Comparison of ENCODE assay signal across 14 cellular contexts in genomic region chrX:41095174-41095573, GRCh38. TPM values are rescaled to one million over a fixed set of nuclear protein-coding genes. Genes with fewer than 3 reads are reported as not detected.
A peak's percentile ranks its signal among the peaks of the same experiment; 100 is the strongest.
DNase-seq lines count a peak whose midpoint lies in the region; ATAC-seq, FAIRE-seq and TF ChIP-seq lines count a peak whose summit lies in the region.
"Had no signal": no experiment of that assay in that cellular context is flagged by ENCODE, and none has a peak within 500 bp of the region (broad histone marks: within the 10 kb centered on the region; RNA-seq: fewer than 3 reads in every experiment).

No MANE protein-coding gene starts in this region.

- BruUV-seq in GM12878 (replicated peaks; lab: Mats Ljungman, UMichigan) = no TSS peak

- H3K9me3 ChIP-seq in CD4-positive, alpha-beta T cell (ENCODE audit: control insufficient read depth, low read length) = no peaks in the 10 kb centered on the region
- no peaks in the 10 kb centered on the region for H3K9me3 ChIP-seq in HEK293 (ENCODE audit: control insufficient read depth, insufficient read depth, low read depth, low read length)
- H3K9me3 ChIP-seq in GM12878 (replicated peaks; ENCODE audit: control insufficient read depth, insufficient read depth, low read length) = no peaks in the 10 kb centered on the region

- H3K9ac ChIP-seq in GM12878 (ENCODE audit: control insufficient read depth, insufficient read depth, low read length) = no peak overlapping the region
- H3K9ac ChIP-seq: KMS-11 had no signal

- no peaks in the 10 kb centered on the region for H3K27me3 Mint-ChIP-seq in CD4-positive, alpha-beta T cell
- no peaks in the 10 kb centered on the region for H3K27me3 Mint-ChIP-seq in naive thymus-derived CD8-positive, alpha-beta T cell
- no peaks in the 10 kb centered on the region for H3K27me3 Mint-ChIP-seq in activated CD8-positive, alpha-beta memory T cell treated with anti-CD3 and anti-CD28 coated beads, Interleukin-2, amount 10 ng/mL, durations not matched to agents 7 days and 5 days

- RAD21 ChIA-PET in GM12878 (lab: Charles Lee; ENCODE audit: unreplicated experiment) = interaction anchor here (1.2 to 2.1 kb wide), 2 partner anchors 12 to 20 kb away, joined by 3 to 5 read pairs; no protein-coding TSS in a partner anchor

- no peak for TF ChIP-seq POLR2A in GM12878 (IDR thresholded peaks at IDR 0.05; ENCODE audit: low read depth, low read length)

- no peak overlapping the region for H2AFZ ChIP-seq in GM12878 (ENCODE audit: control insufficient read depth, low read depth, low read length)

- intact Hi-C loops in CD4-positive, alpha-beta T cell (cut with DNase I, micrococcal nuclease) = no loop called here
- intact Hi-C loops in GM12878 (cut with micrococcal nuclease; ENCODE audit: unreplicated experiment) = no loop called here

- 0 out of 2 replicates have a peak, but pooled peaks cover 4% of the 10 kb centered on the region for H4K20me1 ChIP-seq in GM12878 (ENCODE audit: control insufficient read depth, insufficient read depth)

- H3K27me3 ChIP-seq in CD4-positive, alpha-beta T cell (ENCODE audit: control insufficient read depth, insufficient read depth, low read length) = no peaks in the 10 kb centered on the region
- H3K27me3 ChIP-seq in GM12878 (replicated peaks in 1 of 2; ENCODE audit: control insufficient read depth in 2 of 2, insufficient read depth in 2 of 2, low read length in 1 of 2) = no peaks in the 10 kb centered on the region

- TF ChIP-seq EP300 in GM12878 (IDR thresholded peaks at IDR 0.05; ENCODE audit: borderline replicate concordance in 1 of 2, control insufficient read depth in 1 of 2, low read depth in 2 of 2, low read length in 2 of 2) = no peak

- H3K9me3 Mint-ChIP-seq in CD4-positive, alpha-beta T cell = no peaks in the 10 kb centered on the region
- H3K9me3 Mint-ChIP-seq in naive thymus-derived CD8-positive, alpha-beta T cell = no peaks in the 10 kb centered on the region
- H3K9me3 Mint-ChIP-seq in activated CD8-positive, alpha-beta memory T cell treated with anti-CD3 and anti-CD28 coated beads, Interleukin-2, amount 10 ng/mL, durations not matched to agents 7 days and 5 days (ENCODE audit: low read depth) = no peaks in the 10 kb centered on the region

- no peak overlapping the region for H3K27ac ChIP-seq in CD4-positive, alpha-beta T cell (ENCODE audit: low read depth, low read length)
- no peak overlapping the region for H3K27ac ChIP-seq in HEK293 (ENCODE audit: extremely low read depth, low read depth, low read length)
- H3K27ac ChIP-seq in GM12878 (ENCODE audit: control insufficient read depth, insufficient read depth) = no peak overlapping the region
- H3K27ac ChIP-seq: KMS-11 had no signal

- CTCF ChIA-PET in CD4-positive, alpha-beta T cell (lab: Charles Lee) = interaction anchor here (1.2 kb wide), 1 partner anchor 10 kb away, joined by 3 read pairs; no protein-coding TSS in a partner anchor
- CTCF ChIA-PET in HEK293 (lab: Yijun Ruan, JAX) = interaction anchor here (1.3 to 2.0 kb wide), 3 partner anchors 9 to 444 kb away, joined by 4 to 9 read pairs (median 6); no protein-coding TSS in a partner anchor
- CTCF ChIA-PET in GM12878 (lab: Yijun Ruan, JAX) = interaction anchor here (2.6 kb wide), 1 partner anchor 20 kb away, joined by 14 read pairs; no protein-coding TSS in a partner anchor
- CTCF ChIA-PET in activated CD8-positive, alpha-beta memory T cell treated with anti-CD3 and anti-CD28 coated beads, Interleukin-2, amount 10 ng/mL, durations not matched to agents 7 days and 5 days (lab: Charles Lee) = interaction anchor here (1.7 kb wide), 1 partner anchor 20 kb away, joined by 5 read pairs; no protein-coding TSS in a partner anchor

- peaks cover 10% of the 10 kb centered on the region for H3K36me3 Mint-ChIP-seq in CD4-positive, alpha-beta T cell (ENCODE audit: low read depth)
- H3K36me3 Mint-ChIP-seq in naive thymus-derived CD8-positive, alpha-beta T cell = peaks cover 0 to 18% (median 0%) of the 10 kb centered on the region in 3 donors
- peaks cover 14% of the 10 kb centered on the region for H3K36me3 Mint-ChIP-seq in activated CD8-positive, alpha-beta memory T cell treated with anti-CD3 and anti-CD28 coated beads, Interleukin-2, amount 10 ng/mL, durations not matched to agents 7 days and 5 days

- POLR2A ChIA-PET in CD4-positive, alpha-beta T cell (lab: Charles Lee) = no interaction called here
- POLR2A ChIA-PET in HEK293 (lab: Yijun Ruan, JAX) (interaction anchor here (4.0 kb wide), 1 partner anchor 9 kb away, joined by 36 read pairs; the partner anchor contains the start of gene USP9X), GM12878 (lab: Charles Lee) (interaction anchor here (0.7 to 1.9 kb wide), 4 partner anchors 9 to 25 kb away, joined by 3 to 5 read pairs (median 4); partner anchors contain the start of gene USP9X)
- POLR2A ChIA-PET in naive thymus-derived CD8-positive, alpha-beta T cell (lab: Charles Lee) = interaction anchor here (3.4 kb wide), 1 partner anchor 10 kb away, joined by 19 read pairs; the partner anchor contains the start of gene USP9X

- no peak for ATAC-seq in CD4-positive, alpha-beta T cell (ENCODE audit: poor library complexity)
- ATAC-seq in GM12878 (peak; percentile 30), GM18511 (IDR thresholded peaks at IDR 0.05; ENCODE audit: unreplicated experiment) (no peak)
- ATAC-seq in naive thymus-derived CD8-positive, alpha-beta T cell = peak in 1 of 2 donors; percentile 6
- ATAC-seq in activated CD8-positive, alpha-beta memory T cell treated with anti-CD3 and anti-CD28 coated beads, Interleukin-2, amount 10 ng/mL, durations not matched to agents 7 days and 5 days = no peak

- peak overlapping the region; percentile 64 for H3K27ac Mint-ChIP-seq in CD4-positive, alpha-beta T cell
- H3K27ac Mint-ChIP-seq in naive thymus-derived CD8-positive, alpha-beta T cell = peak overlapping the region in 5 of 10 donors; percentile 43 to 80 (median 67)
- no peak overlapping the region for H3K27ac Mint-ChIP-seq in activated CD8-positive, alpha-beta memory T cell treated with anti-CD3 and anti-CD28 coated beads, Interleukin-2, amount 10 ng/mL, durations not matched to agents 7 days and 5 days

- H3K4me3 ChIP-seq in HEK293 (ENCODE audit: low read depth, low read length) (peak overlapping the region; percentile 4; the same call in 1 of the 2 replicates), GM12878 (no peak overlapping the region)

- no peak for TF ChIP-seq CTCF in CD4-positive, alpha-beta T cell (IDR thresholded peaks at IDR 0.05)
- TF ChIP-seq CTCF in HEK293 (tag by site-specific recombination; IDR thresholded peaks at IDR 0.05) = no peak
- no peak for TF ChIP-seq CTCF in GM12878 (IDR thresholded peaks at IDR 0.05 in 2 of 3, conservative IDR thresholded peaks at IDR 0.05 in 1 of 3; ENCODE audit: control insufficient read depth in 2 of 3, extremely low read depth in 1 of 3, insufficient read depth in 1 of 3, low read depth in 3 of 3, low read length in 3 of 3)

- 47% methylated on average over 1 of the region's 1 CpG for WGBS in GM12878 (ENCODE audit: insufficient coverage, insufficient replicate concordance, low lambda C conversion rate, missing lambda C conversion rate)

- TF ChIP-seq RAD21 in GM12878 (IDR thresholded peaks at IDR 0.05; ENCODE audit: insufficient read depth, low read depth, low read length) = no peak

- DNase-seq in CD4-positive, alpha-beta T cell = no peak
- no peak for DNase-seq in GM12878 (ENCODE audit: low read depth, low spot score)
- no peak for DNase-seq in naive thymus-derived CD8-positive, alpha-beta T cell
- no peak for DNase-seq in activated CD4-positive, alpha-beta T cell treated with anti-CD3 and anti-CD28 coated beads for 4 hours
- no peak for DNase-seq in iPS-NIHi11 (ENCODE audit: low spot score)
- no peak for DNase-seq in activated CD8-positive, alpha-beta memory T cell treated with anti-CD3 and anti-CD28 coated beads, Interleukin-2, amount 10 ng/mL, durations not matched to agents 7 days and 5 days
- DNase-seq: activated CD4-positive, CD25-positive, alpha-beta regulatory T cell; AML-193; DMS153; NCI-H1417; T-helper 1 cell had no signal

- in situ Hi-C loops in GM12878 (cut with MboI) = no loop called here

- peaks cover 57% of the 10 kb centered on the region for H3K4me1 ChIP-seq in HEK293 (ENCODE audit: control insufficient read depth, insufficient read depth, low read length)
- H3K4me1 ChIP-seq in GM12878 (ENCODE audit: control insufficient read depth, insufficient read depth, low read length) = peaks cover 3% of the 10 kb centered on the region; the same call in 1 of the 2 replicates

- peaks cover 88% of the 10 kb centered on the region for H3K79me2 ChIP-seq in GM12878 (ENCODE audit: control insufficient read depth, insufficient read depth, low read length)

- peaks cover 82% of the 10 kb centered on the region for H3K4me1 Mint-ChIP-seq in CD4-positive, alpha-beta T cell (ENCODE audit: low read depth)
- H3K4me1 Mint-ChIP-seq in naive thymus-derived CD8-positive, alpha-beta T cell = peaks cover 18 to 94% (median 78%) of the 10 kb centered on the region in 4 donors
- peaks cover 42% of the 10 kb centered on the region for H3K4me1 Mint-ChIP-seq in activated CD8-positive, alpha-beta memory T cell treated with anti-CD3 and anti-CD28 coated beads, Interleukin-2, amount 10 ng/mL, durations not matched to agents 7 days and 5 days

- peak overlapping the region; percentile 53 for H3K4me3 Mint-ChIP-seq in CD4-positive, alpha-beta T cell
- peak overlapping the region; percentile 12 to 77 (median 42) for H3K4me3 Mint-ChIP-seq in naive thymus-derived CD8-positive, alpha-beta T cell
- H3K4me3 Mint-ChIP-seq in activated CD8-positive, alpha-beta memory T cell treated with anti-CD3 and anti-CD28 coated beads, Interleukin-2, amount 10 ng/mL, durations not matched to agents 7 days and 5 days = no peak overlapping the region

- no peak for FAIRE-seq in GM12878 (lab: Jason Lieb, UNC)

- H3K36me3 ChIP-seq in HEK293 (ENCODE audit: control insufficient read depth in 2 of 2, insufficient read depth in 1 of 2, low read length in 2 of 2) (peaks cover 7 to 12% of the 10 kb centered on the region in 2 experiments; a peak in 2 of 3 replicates), GM12878 (ENCODE audit: control insufficient read depth in 2 of 2, insufficient read depth in 2 of 2, low read length in 1 of 2) (no peaks in the 10 kb centered on the region)

- H3K4me2 ChIP-seq in GM12878 (ENCODE audit: control insufficient read depth, insufficient read depth) = peak overlapping the region; percentile 38
- H3K4me2 ChIP-seq: KMS-11 had no signal

- SMC1A ChIA-PET in GM12878 (lab: Charles Lee; ENCODE audit: uncharacterized antibody, unreplicated experiment) = interaction anchor here (0.9 to 2.3 kb wide), 4 partner anchors 16 to 217 kb away, joined by 3 to 9 read pairs (median 4); no protein-coding TSS in a partner anchor

RNA-seq across cellular contexts. Expression of gene USP9X, which starts 9.9 kb away (rescaled TPM):
- 10 to 100 TPM; 70.4 to 74.8 TPM for total RNA-seq in CD4-positive, alpha-beta T cell
- total RNA-seq in GM12878 (2013; cell fraction: nucleolus; rRNA removed) = 262 and 288 TPM in 2 replicates
- total RNA-seq in GM12878 (2014; rRNA removed) (61.6 and 76.1 TPM in 2 replicates), GM12878 (2014; rRNA removed; fragmentation: Illumina TruSeq; extraction: Trizol) (46.9 and 50.5 TPM in 2 replicates), GM12878 (2021) (47.9 and 55.6 TPM in 2 replicates)
- polyA plus RNA-seq in GM12878 (2011; ENCODE audit: low read depth) = 19.1 TPM
- polyA plus RNA-seq in GM12878 (2011; rRNA removed) (58.9 and 72.7 TPM in 2 replicates), GM12878 (2014; fragmentation: Illumina TruSeq; extraction: Trizol) (36.3 and 39.4 TPM in 2 replicates), GM12878 (2014; fragmentation: Nextera tagmentation; extraction: Ambion mirVana) (10 to 100 TPM in 1 of 2 experiments, 1 to 10 TPM in 1; 9.3 to 17.4 TPM), GM12878 (2014; rRNA removed) (18.4 and 20.1 TPM in 2 replicates), GM12878 (2016; fragmentation: Nextera tagmentation; extraction: Ambion mirVana) (10 to 100 TPM; 26.7 to 27.2 TPM)
- polyA plus RNA-seq in GM12878 (2011; cell fraction: cytosol; rRNA removed) = 32.5 and 42.4 TPM in 2 replicates
- 43.9 and 56.2 TPM in 2 replicates for polyA plus RNA-seq in GM12878 (2011; cell fraction: nucleus; rRNA removed)
- 25.2 and 34.8 TPM in 2 replicates for polyA plus RNA-seq in GM12878 (2012)
- polyA minus RNA-seq in GM12878 (2011; rRNA and poly(A)+ RNA removed) = 434 and 467 TPM in 2 replicates
- 84.7 and 88.0 TPM in 2 replicates for polyA minus RNA-seq in GM12878 (2011; cell fraction: cytosol; rRNA and poly(A)+ RNA removed)
- 99.3 and 124 TPM in 2 replicates for polyA minus RNA-seq in GM12878 (2011; cell fraction: nucleus; rRNA and poly(A)+ RNA removed)
- total RNA-seq in naive thymus-derived CD8-positive, alpha-beta T cell = 10 to 100 TPM; 68.7 to 75.4 TPM
- polyA plus RNA-seq in naive thymus-derived CD8-positive, alpha-beta T cell = 10 to 100 TPM; 20.0 to 27.1 (median 23.9) TPM
- total RNA-seq in activated CD8-positive, alpha-beta memory T cell treated with anti-CD3 and anti-CD28 coated beads, Interleukin-2, amount 10 ng/mL, durations not matched to agents 7 days and 5 days = 10 to 100 TPM; 44.9 to 47.3 TPM
